8 cellular contexts compared by ENCODE assay signal in genomic region chr12:8065991-8066594, GRCh38. TPM values are rescaled to one million over a fixed set of nuclear protein-coding genes. Genes with fewer than 3 reads are reported as not detected.
A peak's percentile ranks its signal among the peaks of the same experiment; 100 is the strongest.
DNase-seq lines count a peak whose midpoint lies in the region; ATAC-seq and TF ChIP-seq lines count a peak whose summit lies in the region.

Gene C3AR1 (minus strand): TSS chr12:8066359. CDS start chr12:8060185, 6,174 bp downstream.

- intact Hi-C loops in mucosa of descending colon (cut with DNase I, micrococcal nuclease): no loop called here

- in situ Hi-C loops in GM13976 (cut with MboI; ENCODE audit: low sequenced_read_pairs, unreplicated experiment): no loop called here

- DNase-seq in GM13976 (ENCODE audit: low spot score) (peak; percentile 54), choroid plexus epithelial cell (ENCODE audit: low read depth) (peak; percentile 85), mucosa of descending colon (peak in 1 of 3 donors; percentile 41), epidermal melanocyte (ENCODE audit: insufficient read length, low spot score) (no peak), cerebellar cortex (ENCODE audit: low spot score) (no peak), D341Med (ENCODE audit: low spot score) (no peak)

- peak within 1 kb of the TSS; percentile 56 for H3K4me3 Mint-ChIP-seq in T-helper 1 cell treated with Interleukin-12 subunit alpha and Interleukin-12 subunit beta and Interleukin-4 antibody, amounts not matched to agents 30 μg/mL and 1 μg/mL, for 36 hours

- peaks cover 25% of the 10 kb centered on the region for H3K4me1 Mint-ChIP-seq in T-helper 1 cell treated with Interleukin-12 subunit alpha and Interleukin-12 subunit beta and Interleukin-4 antibody, amounts not matched to agents 30 μg/mL and 1 μg/mL, for 36 hours (ENCODE audit: low read depth)

- peaks cover 5% of the 10 kb centered on the region for H3K36me3 Mint-ChIP-seq in T-helper 1 cell treated with Interleukin-12 subunit alpha and Interleukin-12 subunit beta and Interleukin-4 antibody, amounts not matched to agents 30 μg/mL and 1 μg/mL, for 36 hours (ENCODE audit: low read depth)

- H3K27me3 Mint-ChIP-seq in T-helper 1 cell treated with Interleukin-12 subunit alpha and Interleukin-12 subunit beta and Interleukin-4 antibody, amounts not matched to agents 30 μg/mL and 1 μg/mL, for 36 hours (ENCODE audit: low read depth): no peaks in the 10 kb centered on the region

- H3K9me3 Mint-ChIP-seq in T-helper 1 cell treated with Interleukin-12 subunit alpha and Interleukin-12 subunit beta and Interleukin-4 antibody, amounts not matched to agents 30 μg/mL and 1 μg/mL, for 36 hours: no peaks in the 10 kb centered on the region

- H3K36me3 ChIP-seq in mucosa of descending colon (ENCODE audit: low read depth): no peaks in the 10 kb centered on the region

- ATAC-seq in HG03108 (IDR thresholded peaks at IDR 0.05; ENCODE audit: unreplicated experiment): peak; percentile 93
- peak; percentile 86 for ATAC-seq in mucosa of descending colon

- no peaks in the 10 kb centered on the region for H3K4me1 ChIP-seq in mucosa of descending colon (ENCODE audit: low read depth)

- TF ChIP-seq CTCF in GM13976 (IDR thresholded peaks at IDR 0.05; ENCODE audit: borderline replicate concordance, control extremely low read depth, extremely low read depth, insufficient read depth, missing control alignments): no peak
- TF ChIP-seq CTCF in choroid plexus epithelial cell (conservative IDR thresholded peaks at IDR 0.05; ENCODE audit: low read depth, low read length): no peak
- no peak for TF ChIP-seq CTCF in mucosa of descending colon (IDR thresholded peaks at IDR 0.05)

- no peaks in the 10 kb centered on the region for H3K9me3 ChIP-seq in mucosa of descending colon

- peak within 1 kb of the TSS; percentile 31 for H3K4me3 ChIP-seq in choroid plexus epithelial cell (ENCODE audit: low read depth, low read length)
- no peak within 1 kb of the TSS for H3K4me3 ChIP-seq in mucosa of descending colon

- peak within 1 kb of the TSS; percentile 87 for H3K27ac Mint-ChIP-seq in T-helper 1 cell treated with Interleukin-12 subunit alpha and Interleukin-12 subunit beta and Interleukin-4 antibody, amounts not matched to agents 30 μg/mL and 1 μg/mL, for 36 hours

RNA-seq across cellular contexts. Expression of gene C3AR1, which starts in this region (rescaled TPM):
- 10 to 100 TPM in 2 of 3 donors, 1 to 10 TPM in 1; 2.8 to 15.5 (median 12.5) TPM for total RNA-seq in mucosa of descending colon

Comparison
In these comparisons a context has a peak if more than half of its experiments do, and no peak if none do; other contexts are left out.
1. DNase-seq: peak in GM13976 (single experiment) and choroid plexus epithelial cell (single experiment); none in epidermal melanocyte (single experiment), cerebellar cortex (single experiment) and D341Med (single experiment).